In the genomic region with DNA sequence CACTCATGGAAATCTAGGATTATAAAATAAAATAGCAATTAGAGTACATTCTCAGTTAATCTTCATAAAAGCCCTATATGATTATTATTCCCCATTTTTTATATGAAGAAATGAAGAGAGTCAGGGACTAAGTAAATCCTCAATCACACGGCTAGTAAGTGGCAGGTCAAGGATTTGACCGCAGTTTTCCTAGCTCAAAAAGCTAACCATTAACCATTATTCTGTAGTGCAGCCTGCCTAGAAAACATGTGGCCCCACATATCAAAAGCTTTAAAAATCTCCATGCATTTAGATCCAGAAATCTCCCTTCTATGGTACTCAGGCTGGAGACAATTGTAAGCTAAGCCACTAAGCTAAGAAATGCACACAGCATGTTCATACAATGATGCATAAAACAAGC, we compare ENCODE assay signal across 21 cellular contexts.
"Had no signal": no experiment of that assay in that cellular context is flagged by ENCODE, and none has a peak within 500 bp of the region (broad histone marks: within the 10 kb centered on the region; RNA-seq: fewer than 3 reads in every experiment).

No MANE protein-coding gene starts in this region.

- ATAC-seq: foreskin keratinocyte, gastroesophageal sphincter, heart left ventricle, left cardiac atrium, lower lobe of right lung, mucosa of descending colon had no signal

- DNase-seq: dermis blood vessel endothelial cell; dorsolateral prefrontal cortex; effector CD4-positive, alpha-beta T cell; effector memory CD4-positive, alpha-beta T cell; foreskin keratinocyte; heart left ventricle; hypothalamus; immature natural killer cell; islet precursor cell; left cardiac atrium; left ventricle myocardium inferior; lower lobe of right lung; mesenchymal stem cell; mucosa of descending colon had no signal

- H3K27me3 ChIP-seq: dorsolateral prefrontal cortex, esophagus muscularis mucosa, foreskin keratinocyte, gastroesophageal sphincter, heart left ventricle, hepatocyte had no signal

- H3K36me3 ChIP-seq: lower lobe of right lung had no signal

- H3K27ac ChIP-seq: coronary artery, dorsolateral prefrontal cortex, esophagus muscularis mucosa, foreskin keratinocyte, gastroesophageal sphincter, heart left ventricle, hepatocyte, left ventricle myocardium inferior, lower lobe of right lung had no signal

- H3K4me1 ChIP-seq: foreskin keratinocyte, gastroesophageal sphincter, lower lobe of right lung had no signal

- H2AFZ ChIP-seq: hepatocyte had no signal

- H3K4me2 ChIP-seq: hepatocyte had no signal

- H3K4me3 ChIP-seq: coronary artery, dorsolateral prefrontal cortex, esophagus muscularis mucosa, gastroesophageal sphincter, heart left ventricle, hepatocyte, left ventricle myocardium inferior, lower lobe of right lung, mucosa of descending colon had no signal

- H3K79me2 ChIP-seq: hepatocyte had no signal

- FAIRE-seq: colon, endothelial cell of umbilical vein, frontal cortex had no signal

- H3K9me3 ChIP-seq: esophagus muscularis mucosa, gastroesophageal sphincter, heart left ventricle, left ventricle myocardium inferior, lower lobe of right lung, mucosa of descending colon had no signal
